ENCODE assay signal across 9 cellular contexts in genomic region chr15:94943863-94944262, GRCh38.
"Had no signal": no experiment of that assay in that cellular context is flagged by ENCODE, and none has a peak within 500 bp of the region (broad histone marks: within the 10 kb centered on the region; RNA-seq: fewer than 3 reads in every experiment).

No MANE protein-coding gene starts in this region.

- H3K9me3 ChIP-seq: HAP-1 had no signal

- H3K27ac ChIP-seq: GM23248 had no signal

- H3K36me3 ChIP-seq: HAP-1 had no signal

- ATAC-seq: GM23338, HCT116 had no signal

- H3K4me3 ChIP-seq: GM23248, GM23338, HAP-1 had no signal

- H3K4me1 ChIP-seq: HAP-1 had no signal

- DNase-seq: GM23248, GOT3, H7, H9, HCEC 1CT, HFFc6 had no signal
